Comparison of ENCODE assay signal across 37 cellular contexts in genomic region chr4:74466242-74466641, GRCh38.
"Had no signal": no experiment of that assay in that cellular context is flagged by ENCODE, and none has a peak within 500 bp of the region (broad histone marks: within the 10 kb centered on the region; RNA-seq: fewer than 3 reads in every experiment).

No MANE protein-coding gene starts in this region.

- H3K27me3 ChIP-seq: adrenal gland, body of pancreas, breast epithelium had no signal

- H3K27ac ChIP-seq: adrenal gland, body of pancreas, KMS-11, PC-9, RWPE1, VCaP had no signal

- H3K4me3 Mint-ChIP-seq: activated B cell treated with CpG ODN at 0.5 μM for 24 hours; activated CD4-positive, alpha-beta memory T cell treated with anti-CD3 and anti-CD28 coated beads for 36 hours; activated naive CD4-positive, alpha-beta T cell treated with anti-CD3 and anti-CD28 coated beads for 36 hours; activated T-cell treated with anti-CD3 and anti-CD28 coated beads, Interleukin-2, amount 50 U/mL, for 4 hours; activated T-helper 1 cell treated with anti-CD3 and anti-CD28 coated beads, Interleukin-12 subunit alpha, Interleukin-12 subunit beta, Interleukin-2, Interleukin-4 antibody, amounts not matched to agents 30 ng/mL and 10 ng/mL and 1 ng/mL, durations not matched to agents 14 hours and 24 hours and 36 hours had no signal

- H3K4me1 ChIP-seq: adrenal gland, body of pancreas, breast epithelium had no signal

- H2AFZ ChIP-seq: PC-9 had no signal

- H3K4me2 ChIP-seq: KMS-11, PC-9 had no signal

- DNase-seq: activated B cell treated with CpG ODN at 0.5 μM for 24 hours; activated CD4-positive, alpha-beta memory T cell treated with anti-CD3 and anti-CD28 coated beads for 36 hours; activated CD4-positive, alpha-beta T cell treated with anti-CD3 and anti-CD28 coated beads for 4 hours; activated CD4-positive, alpha-beta T cell treated with anti-CD3 and anti-CD28 coated beads, Interleukin-2, amount 50 U/mL, for 1 hour; activated CD4-positive, CD25-positive, alpha-beta regulatory T cell treated with anti-CD3 and anti-CD28 coated beads, Interleukin-2, amount 50 U/mL, for 72 hours; activated CD8-positive, alpha-beta memory T cell treated with anti-CD3 and anti-CD28 coated beads, Interleukin-2, amount 50 U/mL, for 4 hours; activated gamma-delta T cell treated with Interleukin-2 at 50 U/mL for 16 hours; activated naive CD4-positive, alpha-beta T cell treated with anti-CD3 and anti-CD28 coated beads for 36 hours; activated T-cell treated with anti-CD3 and anti-CD28 coated beads for 4 hours; activated T-cell treated with anti-CD3 and anti-CD28 coated beads, Interleukin-2, amount 50 U/mL, for 4 hours; adrenal gland; body of pancreas; MM.1S; MV-4-11; NCI-H1092; NCI-H1436 treated with DMSO at 0.1 percent for 48 hours; NCI-H1694 treated with DMSO at 0.1 percent for 48 hours; NCI-H2029 treated with DMSO at 0.1 percent for 48 hours; NCI-H2107; NCI-H345; NCI-H510A; NCI-H526; NCI-H748 treated with DMSO at 0.1 percent for 48 hours; NK-92 treated with Interleukin-12 subunit alpha and Interleukin-12 subunit beta, amount 100 ng/mL, for 24 hours; PC-9; SIG-M5; SW 1271; T-helper 1 cell; T-helper 2 cell; T-helper 9 cell had no signal

- H3K4me3 ChIP-seq: adrenal gland, body of pancreas, breast epithelium, PC-9 had no signal

- H3K36me3 Mint-ChIP-seq: activated CD4-positive, alpha-beta memory T cell treated with anti-CD3 and anti-CD28 coated beads for 36 hours; activated naive CD4-positive, alpha-beta T cell treated with anti-CD3 and anti-CD28 coated beads, Interleukin-2, amount 50 U/mL, for 72 hours had no signal

- H3K36me3 ChIP-seq: adrenal gland, breast epithelium had no signal

- H3K9me3 ChIP-seq: adrenal gland, body of pancreas, breast epithelium had no signal

- H3K9me3 Mint-ChIP-seq: activated B cell treated with CpG ODN at 0.5 μM for 24 hours; activated CD4-positive, alpha-beta memory T cell treated with anti-CD3 and anti-CD28 coated beads for 36 hours; activated naive CD4-positive, alpha-beta T cell treated with anti-CD3 and anti-CD28 coated beads for 36 hours; activated naive CD4-positive, alpha-beta T cell treated with anti-CD3 and anti-CD28 coated beads, Interleukin-2, amount 50 U/mL, for 72 hours; activated T-cell treated with anti-CD3 and anti-CD28 coated beads, Interleukin-2, amount 50 U/mL, for 4 hours; activated T-helper 1 cell treated with anti-CD3 and anti-CD28 coated beads, Interleukin-12 subunit alpha, Interleukin-12 subunit beta, Interleukin-2, Interleukin-4 antibody, amounts not matched to agents 30 ng/mL and 10 ng/mL and 1 ng/mL, durations not matched to agents 14 hours and 24 hours and 36 hours had no signal

- H3K9ac ChIP-seq: KMS-11 had no signal

- H3K4me1 Mint-ChIP-seq: activated B cell treated with CpG ODN at 0.5 μM for 24 hours had no signal

- ATAC-seq: activated naive CD4-positive, alpha-beta T cell treated with anti-CD3 and anti-CD28 coated beads, Interleukin-2, amount 50 U/mL, for 72 hours; activated T-cell treated with anti-CD3 and anti-CD28 coated beads, Interleukin-2, amount 50 U/mL, for 4 hours; body of pancreas; Right ventricle myocardium inferior had no signal

- H3K27ac Mint-ChIP-seq: activated B cell treated with CpG ODN at 0.5 μM for 24 hours; activated CD4-positive, alpha-beta memory T cell treated with anti-CD3 and anti-CD28 coated beads for 36 hours; activated naive CD4-positive, alpha-beta T cell treated with anti-CD3 and anti-CD28 coated beads for 36 hours; activated naive CD4-positive, alpha-beta T cell treated with anti-CD3 and anti-CD28 coated beads, Interleukin-2, amount 50 U/mL, for 72 hours; activated T-helper 1 cell treated with anti-CD3 and anti-CD28 coated beads, Interleukin-12 subunit alpha, Interleukin-12 subunit beta, Interleukin-2, Interleukin-4 antibody, amounts not matched to agents 30 ng/mL and 10 ng/mL and 1 ng/mL, durations not matched to agents 14 hours and 24 hours and 36 hours had no signal
